ENCODE assay signal across 30 cellular contexts in the genomic region with DNA sequence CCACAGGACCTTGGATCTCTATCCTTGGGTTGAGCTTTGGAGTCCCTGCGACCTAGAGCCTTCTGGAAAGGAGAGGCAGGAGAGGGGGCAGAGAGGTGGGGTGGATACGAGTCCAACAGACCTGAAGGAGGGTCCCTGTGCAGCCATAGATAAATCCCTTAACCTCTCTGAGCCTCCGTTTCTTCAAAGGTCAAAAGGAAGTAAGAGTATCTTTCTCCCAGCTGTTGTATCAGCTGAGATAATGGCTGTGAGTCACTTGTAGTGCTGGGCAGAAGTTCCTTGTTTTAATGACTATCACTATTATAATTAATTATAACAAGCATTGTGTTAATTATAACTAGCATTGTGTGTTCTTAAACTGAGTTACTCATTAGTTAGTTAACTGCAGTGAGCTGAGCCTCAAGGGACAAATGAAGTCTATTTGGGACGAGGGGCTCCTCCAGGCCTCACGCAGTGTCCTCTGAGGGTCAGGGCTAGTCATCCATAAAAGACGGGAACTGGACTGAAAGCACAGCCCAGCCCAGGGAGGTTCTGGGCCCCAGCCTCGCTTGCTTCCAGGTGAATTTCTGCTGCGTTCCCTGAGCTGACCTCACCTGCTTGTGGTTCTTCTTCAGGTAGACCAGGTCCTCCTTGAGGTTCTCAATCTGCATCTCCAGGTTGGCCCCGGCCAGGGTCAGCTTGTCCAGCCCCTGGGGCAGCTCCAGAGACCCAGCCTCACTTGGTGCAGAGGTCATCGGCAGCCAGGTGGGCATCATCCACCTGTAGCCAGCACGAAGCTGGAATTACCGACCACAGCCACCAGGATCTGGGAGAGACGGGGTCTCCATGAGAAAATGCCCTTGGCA. TPM values are rescaled to one million over a fixed set of nuclear protein-coding genes. Genes with fewer than 3 reads are reported as not detected.
"Had no signal": no experiment of that assay in that cellular context is flagged by ENCODE, and none has a peak within 500 bp of the region (broad histone marks: within the 10 kb centered on the region; RNA-seq: fewer than 3 reads in every experiment).

No MANE protein-coding gene starts in this region.

- H3K9me3 ChIP-seq: colonic mucosa, esophagus squamous epithelium, gastroesophageal sphincter, neutrophil, pancreas, psoas muscle, right atrium auricular region, thyroid gland, upper lobe of right lung had no signal

- ATAC-seq: activated CD4-positive, alpha-beta T cell treated with anti-CD3 and anti-CD28 coated beads for 36 hours; activated T-cell treated with anti-CD3 and anti-CD28 coated beads, Interleukin-2, amount 50 U/mL, for 4 hours; effector memory CD8-positive, alpha-beta T cell; gastroesophageal sphincter; natural killer cell treated with Interleukin-12 subunit alpha and Interleukin-12 subunit beta and Interleukin-15 and Interleukin-18, amount 100 ng/mL, for 72 hours; pancreas; psoas muscle; upper lobe of right lung had no signal

- H3K4me3 ChIP-seq: colonic mucosa, dorsolateral prefrontal cortex, esophagus squamous epithelium, gastroesophageal sphincter, pancreas, psoas muscle, right atrium auricular region, thyroid gland, upper lobe of right lung had no signal

- H3K27me3 ChIP-seq: colonic mucosa, dorsolateral prefrontal cortex, pancreas, right atrium auricular region, thyroid gland, upper lobe of right lung had no signal

- H3K36me3 ChIP-seq: colonic mucosa, esophagus squamous epithelium, gastroesophageal sphincter, neutrophil, pancreas, right atrium auricular region, thyroid gland, upper lobe of right lung had no signal

- DNase-seq: activated B cell treated with CpG ODN at 0.5 μM for 24 hours; activated CD4-positive, alpha-beta T cell treated with anti-CD3 and anti-CD28 coated beads for 36 hours; activated CD4-positive, alpha-beta T cell treated with anti-CD3 and anti-CD28 coated beads, Interleukin-2, amount 50 U/mL, for 4 hours; activated CD8-positive, alpha-beta memory T cell treated with anti-CD3 and anti-CD28 coated beads, Interleukin-2, amount 50 U/mL, for 48 hours; activated naive CD4-positive, alpha-beta T cell; activated T-cell treated with anti-CD3 and anti-CD28 coated beads, Interleukin-2, amount 50 U/mL, for 4 hours; colonic mucosa; dorsolateral prefrontal cortex; effector memory CD8-positive, alpha-beta T cell; esophagus squamous epithelium; head of caudate nucleus; mammary epithelial cell; midbrain; stimulated activated CD4-positive, alpha-beta T cell treated with anti-CD3 and anti-CD28 coated beads, Interleukin-1b, Interleukin-23, amount 100 ng/mL, for 48 hours; substantia nigra; T-helper 1 cell; thyroid gland had no signal

- H3K27ac ChIP-seq: colonic mucosa, dorsolateral prefrontal cortex, esophagus squamous epithelium, gastroesophageal sphincter, neutrophil, pancreas, psoas muscle, right atrium auricular region, thyroid gland, upper lobe of right lung had no signal

- FAIRE-seq: astrocyte, endothelial cell of umbilical vein, islet of Langerhans, pancreas, TTC549 had no signal

- H3K4me1 ChIP-seq: colonic mucosa, upper lobe of right lung had no signal

RNA-seq across cellular contexts. Expression of a gene that starts 5.7 kb away (rescaled TPM):
- total RNA-seq: activated B cell treated with CpG ODN at 0.5 μM for 24 hours; activated CD4-positive, alpha-beta T cell treated with anti-CD3 and anti-CD28 coated beads for 36 hours; activated T-cell treated with anti-CD3 and anti-CD28 coated beads, Interleukin-2, amount 50 U/mL, for 4 hours; activated T-helper 2 cell treated with anti-CD3 and anti-CD28 coated beads, Interferon-gamma antibody, Interleukin-2, Interleukin-4, amounts not matched to agents 10 μg/mL and 5 μg/mL and 100 μg/mL, durations not matched to agents 14 hours and 24 hours and 36 hours; natural killer cell treated with Interleukin-12 subunit alpha and Interleukin-12 subunit beta and Interleukin-15 and Interleukin-18, amount 100 ng/mL, for 72 hours; psoas muscle; right atrium auricular region had no signal

RNA-seq across cellular contexts. Expression of a gene that starts 17.5 kb away (rescaled TPM):
- total RNA-seq: activated B cell treated with CpG ODN at 0.5 μM for 24 hours; activated CD4-positive, alpha-beta T cell treated with anti-CD3 and anti-CD28 coated beads for 36 hours; activated CD8-positive, alpha-beta memory T cell treated with anti-CD3 and anti-CD28 coated beads for 36 hours; activated T-cell treated with anti-CD3 and anti-CD28 coated beads, Interleukin-2, amount 50 U/mL, for 4 hours; activated T-helper 2 cell treated with anti-CD3 and anti-CD28 coated beads, Interferon-gamma antibody, Interleukin-2, Interleukin-4, amounts not matched to agents 10 μg/mL and 5 μg/mL and 100 μg/mL, durations not matched to agents 14 hours and 24 hours and 36 hours; colonic mucosa; endothelial cell of umbilical vein; natural killer cell treated with Interleukin-12 subunit alpha and Interleukin-12 subunit beta and Interleukin-15 and Interleukin-18, amount 100 ng/mL, for 72 hours; upper lobe of right lung had no signal
- polyA plus RNA-seq: endothelial cell of umbilical vein had no signal

RNA-seq across cellular contexts. Expression of a gene that starts 43.4 kb away (rescaled TPM):
- total RNA-seq: activated B cell treated with CpG ODN at 0.5 μM for 24 hours; activated CD4-positive, alpha-beta T cell treated with anti-CD3 and anti-CD28 coated beads for 36 hours; activated CD8-positive, alpha-beta memory T cell treated with anti-CD3 and anti-CD28 coated beads for 36 hours; activated T-cell treated with anti-CD3 and anti-CD28 coated beads, Interleukin-2, amount 50 U/mL, for 4 hours; activated T-helper 2 cell treated with anti-CD3 and anti-CD28 coated beads, Interferon-gamma antibody, Interleukin-2, Interleukin-4, amounts not matched to agents 10 μg/mL and 5 μg/mL and 100 μg/mL, durations not matched to agents 14 hours and 24 hours and 36 hours; colonic mucosa; dorsolateral prefrontal cortex; natural killer cell treated with Interleukin-12 subunit alpha and Interleukin-12 subunit beta and Interleukin-15 and Interleukin-18, amount 100 ng/mL, for 72 hours; upper lobe of right lung had no signal

RNA-seq across cellular contexts. Expression of a gene that starts 58.2 kb away (rescaled TPM):
- total RNA-seq: activated B cell treated with CpG ODN at 0.5 μM for 24 hours; activated CD4-positive, alpha-beta T cell treated with anti-CD3 and anti-CD28 coated beads for 36 hours; activated CD8-positive, alpha-beta memory T cell treated with anti-CD3 and anti-CD28 coated beads for 36 hours; activated T-cell treated with anti-CD3 and anti-CD28 coated beads, Interleukin-2, amount 50 U/mL, for 4 hours; activated T-helper 2 cell treated with anti-CD3 and anti-CD28 coated beads, Interferon-gamma antibody, Interleukin-2, Interleukin-4, amounts not matched to agents 10 μg/mL and 5 μg/mL and 100 μg/mL, durations not matched to agents 14 hours and 24 hours and 36 hours; colonic mucosa; endothelial cell of umbilical vein; gastroesophageal sphincter; natural killer cell treated with Interleukin-12 subunit alpha and Interleukin-12 subunit beta and Interleukin-15 and Interleukin-18, amount 100 ng/mL, for 72 hours; pancreas; psoas muscle; right atrium auricular region; thyroid gland; upper lobe of right lung had no signal
- polyA plus RNA-seq: endothelial cell of umbilical vein, pancreas had no signal
